8 cellular contexts compared by ENCODE assay signal in the genomic region with DNA sequence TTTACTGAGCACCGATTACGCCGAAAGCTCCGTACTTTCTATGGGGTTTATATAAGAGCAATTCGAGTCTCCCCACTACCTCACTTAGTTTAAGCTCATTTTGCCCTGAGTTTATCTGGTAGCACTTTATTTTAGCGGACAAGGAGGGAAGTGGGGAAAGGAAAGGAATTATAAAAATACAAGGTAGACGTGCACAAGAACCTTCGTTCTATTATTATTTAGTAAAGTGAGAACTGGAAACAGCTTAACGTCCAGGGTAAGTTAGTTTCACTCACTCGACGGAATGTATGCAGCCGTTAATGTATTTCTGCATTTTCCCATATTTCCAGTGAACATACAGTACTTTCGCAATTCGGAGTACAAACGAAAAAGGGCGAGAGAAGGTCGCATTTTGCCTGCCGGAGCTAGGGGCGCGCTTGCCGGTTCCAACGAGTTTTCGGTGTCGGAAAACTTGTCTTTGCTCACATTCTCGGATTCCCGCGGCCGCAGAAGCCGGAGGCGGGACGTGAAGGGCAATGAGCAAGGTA. TPM values are rescaled to one million over a fixed set of nuclear protein-coding genes. Genes with fewer than 3 reads are reported as not detected.
DNase-seq lines count a peak whose midpoint lies in the region; TF ChIP-seq lines count a peak whose summit lies in the region.

No MANE protein-coding gene starts in this region.

- TF ChIP-seq POLR2A in adrenal gland (IDR thresholded peaks at IDR 0.05) (no peak), lower leg skin (IDR thresholded peaks at IDR 0.05) (no peak)

- peak overlapping the region; percentile 95 to 100 (median 98) for H3K9ac ChIP-seq in BLaER1 treated with 17β-estradiol and CSF1 and Interleukin-3, amounts not matched to agents 10 nM and 100 nM

- H3K4me1 ChIP-seq in BLaER1 treated with 17β-estradiol and CSF1 and Interleukin-3, amounts not matched to agents 10 nM and 100 nM = peaks cover 10 to 40% (median 27%) of the 10 kb centered on the region in 10 experiments
- H3K4me1 ChIP-seq in adrenal gland (replicated peaks in 1 of 2) (peaks cover 0 to 25% of the 10 kb centered on the region in 2 donors), urinary bladder (ENCODE audit: insufficient read depth) (peaks cover under 1% of the 10 kb centered on the region)

- H3K4me3 ChIP-seq in BLaER1 treated with 17β-estradiol and CSF1 and Interleukin-3, amounts not matched to agents 10 nM and 100 nM = peak overlapping the region; percentile 86 to 99 (median 98)
- H3K4me3 ChIP-seq in adrenal gland = peak overlapping the region in 3 of 4 donors; percentile 34 to 90 (median 48)
- peak overlapping the region; percentile 54 for H3K4me3 ChIP-seq in lower leg skin (ENCODE audit: low read depth, poor library complexity, severe bottlenecking)
- H3K4me3 ChIP-seq in urinary bladder (ENCODE audit: low read depth, low read length) = peak overlapping the region; percentile 53

- peaks cover 0 to 4% (median 0%) of the 10 kb centered on the region in 11 experiments; a peak in 3 of 22 replicates for H3K9me3 ChIP-seq in BLaER1 treated with 17β-estradiol and CSF1 and Interleukin-3, amounts not matched to agents 10 nM and 100 nM (replicated peaks in 1 of 11)
- H3K9me3 ChIP-seq in adrenal gland (replicated peaks in 1 of 3) = no peaks in the 10 kb centered on the region

- WGBS in adrenal gland, 4 donors = 1 to 4% (median 3%) methylated on average over 22 to 31 of the region's 31 CpGs
- 1% methylated on average over 31 of the region's 31 CpGs for WGBS in lower leg skin, 2 donors
- WGBS in urinary bladder = 1% methylated on average over 31 of the region's 31 CpGs

- intact Hi-C loops in adrenal gland (cut with DNase I) (loop anchor here in 1 of 2 donors (10.0 kb wide), 1 partner anchor 767 kb away; no protein-coding TSS in a partner anchor), lower leg skin (cut with DNase I; ENCODE audit: low total_unique reads) (no loop called here)

- TF ChIP-seq CTCF in adrenal gland (IDR thresholded peaks at IDR 0.05) (peak in 1 of 6 experiments; percentile 38), lower leg skin (IDR thresholded peaks at IDR 0.05) (no peak)

- peaks cover 29 to 38% (median 34%) of the 10 kb centered on the region in 11 experiments; a peak in 21 of 22 replicates for H4K20me1 ChIP-seq in BLaER1 treated with 17β-estradiol and CSF1 and Interleukin-3, amounts not matched to agents 10 nM and 100 nM

- H3K27me3 ChIP-seq in BLaER1 treated with 17β-estradiol and CSF1 and Interleukin-3, amounts not matched to agents 10 nM and 100 nM = no peaks in the 10 kb centered on the region
- H3K27me3 ChIP-seq in adrenal gland = no peaks in the 10 kb centered on the region

- H3K4me2 ChIP-seq in BLaER1 treated with 17β-estradiol and CSF1 and Interleukin-3, amounts not matched to agents 10 nM and 100 nM = peak overlapping the region; percentile 70 to 84 (median 79)

- DNase-seq in HuH-7 (ENCODE audit: low spot score) (peak; percentile 41), adrenal gland (peak in 1 of 7 donors; percentile 90), lower leg skin (ENCODE audit: low spot score in 2 of 2) (no peak), DMS153 treated with DMSO at 0.1 percent for 48 hours (lab: John Stamatoyannopoulos, UW; ENCODE audit: unreplicated experiment) (no peak), NCI-H1417 treated with DMSO at 0.1 percent for 48 hours (lab: John Stamatoyannopoulos, UW) (no peak), cerebellar cortex (ENCODE audit: low spot score) (no peak)

- peaks cover 0 to 4% (median 0%) of the 10 kb centered on the region in 11 experiments; a peak in 2 of 22 replicates for H3K36me3 ChIP-seq in BLaER1 treated with 17β-estradiol and CSF1 and Interleukin-3, amounts not matched to agents 10 nM and 100 nM
- H3K36me3 ChIP-seq in adrenal gland (replicated peaks in 1 of 2) (no peaks in the 10 kb centered on the region), urinary bladder (ENCODE audit: insufficient read depth) (no peaks in the 10 kb centered on the region)

- H3K27ac ChIP-seq in BLaER1 treated with 17β-estradiol and CSF1 and Interleukin-3, amounts not matched to agents 10 nM and 100 nM = peak overlapping the region; percentile 91 to 99 (median 97)
- H3K27ac ChIP-seq in adrenal gland (peak overlapping the region; percentile 90 to 99 (median 98)), urinary bladder (ENCODE audit: low read depth) (peak overlapping the region; percentile 86)

RNA-seq across cellular contexts. Expression of a gene that starts 1.2 kb away (rescaled TPM):
- total RNA-seq in adrenal gland (100 to 1,000 TPM in 5 of 8 donors, 10 to 100 TPM in 3; 84.1 to 135 (median 104) TPM), lower leg skin (10 to 100 TPM; 65.5 to 87.3 (median 76.2) TPM), urinary bladder (220 TPM)
- polyA plus RNA-seq in adrenal gland (100 to 1,000 TPM in 1 of 3 donors, 10 to 100 TPM in 2; 38.0 to 141 (median 41.4) TPM), urinary bladder (57.2 TPM)

Comparison
In these comparisons a context has a peak if more than half of its experiments do, and no peak if none do; other contexts are left out.
1. H3K4me3 ChIP-seq: peak in every context shown above with its lines; median percentile 98 in BLaER1 treated with 17β-estradiol and CSF1 and Interleukin-3, amounts not matched to agents 10 nM and 100 nM; 54 in lower leg skin; 53 in urinary bladder; 48 in adrenal gland.